In the genomic region with DNA sequence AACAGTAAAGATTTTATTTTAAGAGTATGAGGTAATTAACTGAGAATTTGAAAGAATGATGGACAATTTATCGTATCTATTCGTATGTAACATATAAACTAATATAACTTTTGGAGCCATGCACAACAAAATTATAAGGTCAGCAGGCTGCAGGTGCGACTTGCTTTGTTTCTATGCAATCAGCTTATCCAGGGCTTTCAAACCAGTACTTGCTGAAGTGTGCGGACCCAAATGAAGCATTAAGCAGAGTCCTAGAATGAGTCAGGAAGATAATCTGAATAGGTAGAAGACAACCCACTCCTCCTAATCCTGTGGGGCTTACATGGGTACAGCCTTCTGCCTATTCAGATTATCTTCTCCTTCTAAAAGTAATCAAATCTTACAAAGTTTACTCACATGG, we compare ENCODE assay signal across 10 cellular contexts. TPM values are rescaled to one million over a fixed set of nuclear protein-coding genes. Genes with fewer than 3 reads are reported as not detected.
DNase-seq lines count a peak whose midpoint lies in the region; ATAC-seq and TF ChIP-seq lines count a peak whose summit lies in the region.
"Had no signal": no experiment of that assay in that cellular context is flagged by ENCODE, and none has a peak within 500 bp of the region (broad histone marks: within the 10 kb centered on the region; RNA-seq: fewer than 3 reads in every experiment).

No MANE protein-coding gene starts in this region.

- TF ChIP-seq POLR2A in adrenal gland (IDR thresholded peaks at IDR 0.05) = no peak

- WGBS in adrenal gland, 4 donors = 78 to 93% (median 91%) methylated on average over 4 of the region's 4 CpGs

- H3K9me3 ChIP-seq in CD4-positive, alpha-beta T cell (ENCODE audit: control insufficient read depth, low read length) = no peaks in the 10 kb centered on the region
- no peaks in the 10 kb centered on the region for H3K9me3 ChIP-seq in adrenal gland (replicated peaks in 1 of 3)

- H3K27me3 Mint-ChIP-seq in CD4-positive, alpha-beta T cell = peaks cover 5% of the 10 kb centered on the region
- peaks cover 3% of the 10 kb centered on the region for H3K27me3 Mint-ChIP-seq in activated naive CD8-positive, alpha-beta T cell treated with anti-CD3 and anti-CD28 coated beads for 36 hours
- no peaks in the 10 kb centered on the region for H3K27me3 Mint-ChIP-seq in mesothelial cell of epicardium (ENCODE audit: low read depth)

- H3K27ac ChIP-seq in CD4-positive, alpha-beta T cell (ENCODE audit: low read depth, low read length) = no peak overlapping the region
- H3K27ac ChIP-seq in adrenal gland = no peak overlapping the region

- peak overlapping the region; percentile 89 for H3K4me3 Mint-ChIP-seq in CD4-positive, alpha-beta T cell
- peak overlapping the region; percentile 93 for H3K4me3 Mint-ChIP-seq in activated naive CD8-positive, alpha-beta T cell treated with anti-CD3 and anti-CD28 coated beads for 36 hours
- H3K4me3 Mint-ChIP-seq in mesothelial cell of epicardium = peak overlapping the region; percentile 67

- no peaks in the 10 kb centered on the region for H3K27me3 ChIP-seq in CD4-positive, alpha-beta T cell (ENCODE audit: control insufficient read depth, insufficient read depth, low read length)
- no peaks in the 10 kb centered on the region for H3K27me3 ChIP-seq in adrenal gland

- no peak for ATAC-seq in CD4-positive, alpha-beta T cell (ENCODE audit: poor library complexity)

- H3K27ac Mint-ChIP-seq in CD4-positive, alpha-beta T cell = peak overlapping the region; percentile 89
- peak overlapping the region; percentile 94 for H3K27ac Mint-ChIP-seq in activated naive CD8-positive, alpha-beta T cell treated with anti-CD3 and anti-CD28 coated beads for 36 hours
- no peak overlapping the region for H3K27ac Mint-ChIP-seq in mesothelial cell of epicardium

- intact Hi-C loops in CD4-positive, alpha-beta T cell (cut with DNase I, micrococcal nuclease) = loop anchor here in 1 of 2 experiments (5.0 kb wide), 1 partner anchor 134 kb away; a partner anchor contains a TSS
- intact Hi-C loops in adrenal gland (cut with DNase I) = no loop called here

- DNase-seq in CD4-positive, alpha-beta T cell = no peak
- DNase-seq in Jurkat, Clone E6-1 (ENCODE audit: low read depth, low spot score) = no peak
- DNase-seq in activated naive CD8-positive, alpha-beta T cell treated with anti-CD3 and anti-CD28 coated beads for 36 hours = no peak
- DNase-seq in mesothelial cell of epicardium (ENCODE audit: low spot score in 2 of 2, unreplicated experiment in 2 of 2) (no peak), DMS 273 treated with DMSO at 0.1 percent for 48 hours (lab: John Stamatoyannopoulos, UW) (no peak), adrenal gland (no peak), OCI-M1 (lab: John Stamatoyannopoulos, UW) (no peak), GM19238 (ENCODE audit: insufficient read length, low spot score) (no peak)
- DNase-seq: NCI-H524 treated with DMSO at 0.1 percent for 48 hours had no signal

- POLR2A ChIA-PET in CD4-positive, alpha-beta T cell (lab: Charles Lee) = interaction anchor here (1.5 kb wide), 1 partner anchor 26 kb away, joined by 7 read pairs; no protein-coding TSS in a partner anchor

- H3K36me3 Mint-ChIP-seq in CD4-positive, alpha-beta T cell (ENCODE audit: low read depth) = peaks cover 9% of the 10 kb centered on the region
- H3K36me3 Mint-ChIP-seq in activated naive CD8-positive, alpha-beta T cell treated with anti-CD3 and anti-CD28 coated beads for 36 hours = peaks cover 29% of the 10 kb centered on the region
- H3K36me3 Mint-ChIP-seq in mesothelial cell of epicardium = no peaks in the 10 kb centered on the region

- H3K4me1 ChIP-seq in adrenal gland (replicated peaks in 1 of 2) = peaks cover 6 to 21% of the 10 kb centered on the region in 2 donors

- peak overlapping the region; percentile 90 for H3K4me3 ChIP-seq in Jurkat, Clone E6-1 (ENCODE audit: low read length)
- no peak overlapping the region for H3K4me3 ChIP-seq in adrenal gland
- H3K4me3 ChIP-seq: lung had no signal

- H3K36me3 ChIP-seq in adrenal gland (replicated peaks in 1 of 2) = no peaks in the 10 kb centered on the region

- H3K9me3 Mint-ChIP-seq in CD4-positive, alpha-beta T cell = no peaks in the 10 kb centered on the region
- H3K9me3 Mint-ChIP-seq in activated naive CD8-positive, alpha-beta T cell treated with anti-CD3 and anti-CD28 coated beads for 36 hours = no peaks in the 10 kb centered on the region
- no peaks in the 10 kb centered on the region for H3K9me3 Mint-ChIP-seq in mesothelial cell of epicardium

- CTCF ChIA-PET in CD4-positive, alpha-beta T cell (lab: Charles Lee) = interaction anchor here (2.0 kb wide), 1 partner anchor 26 kb away, joined by 8 read pairs; no protein-coding TSS in a partner anchor

- no peak for TF ChIP-seq CTCF in CD4-positive, alpha-beta T cell (IDR thresholded peaks at IDR 0.05)
- TF ChIP-seq CTCF in mesothelial cell of epicardium (IDR thresholded peaks at IDR 0.05; ENCODE audit: unreplicated experiment) (no peak), adrenal gland (IDR thresholded peaks at IDR 0.05) (no peak)

- H3K4me1 Mint-ChIP-seq in CD4-positive, alpha-beta T cell (ENCODE audit: low read depth) = peaks cover 45% of the 10 kb centered on the region
- peaks cover 41% of the 10 kb centered on the region for H3K4me1 Mint-ChIP-seq in activated naive CD8-positive, alpha-beta T cell treated with anti-CD3 and anti-CD28 coated beads for 36 hours
- peaks cover 14% of the 10 kb centered on the region for H3K4me1 Mint-ChIP-seq in mesothelial cell of epicardium

RNA-seq across cellular contexts. Expression of a gene that starts 2.1 kb away (rescaled TPM):
- total RNA-seq in CD4-positive, alpha-beta T cell = 10 to 100 TPM; 42.4 to 45.8 TPM
- polyA plus RNA-seq in Jurkat, Clone E6-1 (2012; ENCODE audit: insufficient read depth, insufficient read length) = 145 TPM
- 100 to 1,000 TPM; 181 to 184 TPM for total RNA-seq in activated naive CD8-positive, alpha-beta T cell treated with anti-CD3 and anti-CD28 coated beads for 36 hours
- total RNA-seq in mesothelial cell of epicardium = 109 to 119 TPM (median 115 TPM) in 3 replicates
- total RNA-seq in adrenal gland = 100 to 1,000 TPM in 1 of 8 donors, 10 to 100 TPM in 7; 19.5 to 187 (median 28.4) TPM
- 10 to 100 TPM; 11.1 to 21.1 (median 17.6) TPM for polyA plus RNA-seq in adrenal gland

RNA-seq across cellular contexts. Expression of a gene that starts 17.3 kb away (rescaled TPM):
- 10 to 100 TPM; 21.2 to 25.2 TPM for total RNA-seq in CD4-positive, alpha-beta T cell
- 39.3 TPM for polyA plus RNA-seq in Jurkat, Clone E6-1 (2012; ENCODE audit: insufficient read depth, insufficient read length)
- 10 to 100 TPM; 76.6 to 77.3 TPM for total RNA-seq in activated naive CD8-positive, alpha-beta T cell treated with anti-CD3 and anti-CD28 coated beads for 36 hours
- 48.6 to 50.9 TPM (median 48.7 TPM) in 3 replicates for total RNA-seq in mesothelial cell of epicardium
- 100 to 1,000 TPM in 1 of 8 donors, 10 to 100 TPM in 7; 27.0 to 117 (median 41.1) TPM for total RNA-seq in adrenal gland
- 10 to 100 TPM; 20.8 to 36.0 (median 21.3) TPM for polyA plus RNA-seq in adrenal gland
